8 cellular contexts compared by ENCODE assay signal in the genomic region with DNA sequence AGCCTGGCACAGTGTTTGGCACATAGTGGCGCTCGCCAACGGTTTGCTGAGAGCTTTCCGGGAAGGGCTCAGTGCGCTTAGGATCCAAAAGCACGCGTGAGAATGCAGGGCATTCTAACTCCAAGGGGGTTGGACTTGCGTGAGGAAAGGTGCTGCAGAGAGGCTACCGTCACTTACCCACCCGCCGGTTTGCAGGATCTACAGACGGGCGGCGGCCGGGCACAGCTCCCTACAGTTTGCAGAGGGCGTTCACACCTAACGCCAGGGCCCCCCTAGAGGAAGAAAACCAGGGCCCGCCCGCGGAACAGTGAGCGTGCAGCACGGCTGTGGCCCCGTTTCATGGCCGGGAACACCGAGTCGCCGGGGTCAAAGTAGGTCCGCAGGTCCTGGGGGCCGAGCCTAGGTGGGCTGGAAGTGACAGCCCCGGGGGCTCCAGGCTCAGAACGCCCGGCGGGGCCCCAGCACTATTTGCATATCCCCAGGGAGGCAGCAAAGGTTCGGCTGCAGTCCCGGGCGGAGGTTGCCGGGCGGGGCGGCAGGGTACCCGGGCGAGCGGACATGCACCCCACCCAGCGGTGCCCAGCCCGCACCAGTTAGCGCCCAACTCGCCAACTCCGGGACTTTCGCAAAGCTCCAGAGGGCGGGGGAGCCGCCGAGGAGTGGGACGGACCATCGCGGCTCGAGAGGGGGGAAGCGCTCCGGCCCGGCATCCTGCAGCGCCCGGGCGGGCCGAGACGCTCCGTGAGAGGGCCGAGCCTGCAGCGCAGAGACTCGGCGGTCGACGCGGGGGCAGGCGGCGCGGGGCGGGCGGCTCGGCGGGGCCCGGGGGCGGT. TPM values are rescaled to one million over a fixed set of nuclear protein-coding genes. Genes with fewer than 3 reads are reported as not detected.
A peak's percentile ranks its signal among the peaks of the same experiment; 100 is the strongest.
DNase-seq lines count a peak whose midpoint lies in the region; ATAC-seq lines count a peak whose summit lies in the region.

No MANE protein-coding gene starts in this region.

- no peaks in the 10 kb centered on the region for H3K9me3 Mint-ChIP-seq in CD8-positive, alpha-beta memory T cell

- H3K9me3 ChIP-seq in CD8-positive, alpha-beta memory T cell (ENCODE audit: low read length): no peaks in the 10 kb centered on the region
- H3K9me3 ChIP-seq in NT2/D1 (ENCODE audit: insufficient read depth, low read length) (no peaks in the 10 kb centered on the region), esophagus (ENCODE audit: control insufficient read depth in 2 of 2, insufficient read depth in 1 of 2, low read depth in 1 of 2, low read length in 1 of 2) (no peaks in the 10 kb centered on the region), mucosa of stomach (ENCODE audit: control insufficient read depth, low read length) (no peaks in the 10 kb centered on the region)

- H3K27ac ChIP-seq in CD8-positive, alpha-beta memory T cell (ENCODE audit: low read depth, low read length): peak overlapping the region; percentile 76
- H3K27ac ChIP-seq in esophagus (ENCODE audit: low read depth in 2 of 2, low read length in 1 of 2): peak overlapping the region; percentile 62 to 71

- peak overlapping the region; percentile 60 for H3K4me3 ChIP-seq in CD8-positive, alpha-beta memory T cell (ENCODE audit: low read length)
- H3K4me3 ChIP-seq in NT2/D1 (ENCODE audit: insufficient read length, low read depth) (peak overlapping the region; percentile 43), esophagus (ENCODE audit: low read depth in 1 of 2, low read length in 2 of 2) (peak overlapping the region; percentile 54 to 94), mucosa of stomach (ENCODE audit: low read length) (peak overlapping the region; percentile 35)

- CTCF ChIA-PET in CD8-positive, alpha-beta memory T cell (lab: Charles Lee): interaction anchor here (0.8 to 5.7 kb wide), 19 partner anchors 9 to 226 kb away, joined by 3 to 23 read pairs (median 4); a partner anchor contains a TSS

- H3K36me3 ChIP-seq in CD8-positive, alpha-beta memory T cell (ENCODE audit: insufficient read depth, low read length): no peaks in the 10 kb centered on the region
- H3K36me3 ChIP-seq in NT2/D1 (ENCODE audit: insufficient read depth, insufficient read length, low read length) (no peaks in the 10 kb centered on the region), esophagus (ENCODE audit: control insufficient read depth in 2 of 2, insufficient read depth in 2 of 2, low read length in 1 of 2) (no peaks in the 10 kb centered on the region), mucosa of stomach (ENCODE audit: control insufficient read depth, insufficient read depth, low read length) (peaks cover under 1% of the 10 kb centered on the region)

- H3K9ac ChIP-seq in NT2/D1 (ENCODE audit: insufficient read length, low read depth) (peak overlapping the region; percentile 46), mucosa of stomach (ENCODE audit: low read length) (peak overlapping the region; percentile 57)

- no peaks in the 10 kb centered on the region for H3K27me3 ChIP-seq in CD8-positive, alpha-beta memory T cell (ENCODE audit: insufficient read depth, low read length, poor library complexity, severe bottlenecking)
- H3K27me3 ChIP-seq in NT2/D1 (ENCODE audit: insufficient read depth, insufficient read length) (peaks cover 28% of the 10 kb centered on the region), esophagus (ENCODE audit: control insufficient read depth in 1 of 2, insufficient read depth in 2 of 2, low read length in 2 of 2) (no peaks in the 10 kb centered on the region), mucosa of stomach (ENCODE audit: control insufficient read depth, insufficient read depth, low read length) (no peaks in the 10 kb centered on the region)

- H3K36me3 Mint-ChIP-seq in CD8-positive, alpha-beta memory T cell: peaks cover 0 to 13% (median 1%) of the 10 kb centered on the region in 3 donors

- peak; percentile 74 to 86 (median 80) for DNase-seq in CD8-positive, alpha-beta memory T cell
- DNase-seq in NT2/D1 (ENCODE audit: low read depth, low spot score) (peak; percentile 44), activated T-cell treated with anti-CD3 and anti-CD28 coated beads for 4 hours (peak; percentile 68)
- DNase-seq in stimulated activated CD8-positive, alpha-beta memory T cell treated with anti-CD3 and anti-CD28 coated beads, Interleukin-4, amount 100 ng/mL, for 48 hours: peak; percentile 83

- POLR2A ChIA-PET in CD8-positive, alpha-beta memory T cell (lab: Charles Lee): interaction anchor here (0.6 to 2.2 kb wide), 11 partner anchors 9 to 257 kb away, joined by 3 to 20 read pairs (median 3); a partner anchor contains a TSS

- ATAC-seq in GM19328 (IDR thresholded peaks at IDR 0.05; ENCODE audit: unreplicated experiment) (peak; percentile 74), HG03442 (IDR thresholded peaks at IDR 0.05; ENCODE audit: unreplicated experiment) (peak; percentile 68)

- H3K27me3 Mint-ChIP-seq in CD8-positive, alpha-beta memory T cell: peaks cover 0 to 3% of the 10 kb centered on the region in 2 donors

- H3K4me1 ChIP-seq in CD8-positive, alpha-beta memory T cell (ENCODE audit: insufficient read depth, low read length): peaks cover 29% of the 10 kb centered on the region
- H3K4me1 ChIP-seq in NT2/D1 (ENCODE audit: insufficient read depth, insufficient read length): peaks cover 10% of the 10 kb centered on the region
- peaks cover 3 to 7% of the 10 kb centered on the region in 2 donors for H3K4me1 ChIP-seq in esophagus (ENCODE audit: control insufficient read depth in 2 of 2, insufficient read depth in 2 of 2, low read length in 1 of 2)
- peaks cover 22% of the 10 kb centered on the region for H3K4me1 ChIP-seq in mucosa of stomach (ENCODE audit: control insufficient read depth, insufficient read depth, low read length)

- H3K4me1 Mint-ChIP-seq in CD8-positive, alpha-beta memory T cell: peaks cover 44 to 54% (median 50%) of the 10 kb centered on the region in 3 donors

- H3K4me3 Mint-ChIP-seq in CD8-positive, alpha-beta memory T cell: peak overlapping the region; percentile 84 to 95 (median 90)

- 0 to 1% methylated on average over 56 to 80 of the region's 80 CpGs for WGBS in esophagus, 2 donors

- H3K27ac Mint-ChIP-seq in CD8-positive, alpha-beta memory T cell: peak overlapping the region; percentile 40 to 93 (median 84)

RNA-seq across cellular contexts. Expression of a gene that starts 0.5 kb away (rescaled TPM):
- total RNA-seq in CD8-positive, alpha-beta memory T cell: 10 to 100 TPM; 28.0 to 32.1 TPM
- polyA plus RNA-seq in CD8-positive, alpha-beta memory T cell: 27.6 TPM
- 1 to 10 TPM; 1.4 to 1.9 TPM for polyA plus RNA-seq in esophagus

Comparison
In these comparisons a context has a peak if more than half of its experiments do, and no peak if none do; other contexts are left out.
1. Peak in every context shown above with its lines: DNase-seq, ATAC-seq, H3K4me3 ChIP-seq and H3K27ac ChIP-seq.